Comparison of ENCODE assay signal across 8 cellular contexts in the genomic region with DNA sequence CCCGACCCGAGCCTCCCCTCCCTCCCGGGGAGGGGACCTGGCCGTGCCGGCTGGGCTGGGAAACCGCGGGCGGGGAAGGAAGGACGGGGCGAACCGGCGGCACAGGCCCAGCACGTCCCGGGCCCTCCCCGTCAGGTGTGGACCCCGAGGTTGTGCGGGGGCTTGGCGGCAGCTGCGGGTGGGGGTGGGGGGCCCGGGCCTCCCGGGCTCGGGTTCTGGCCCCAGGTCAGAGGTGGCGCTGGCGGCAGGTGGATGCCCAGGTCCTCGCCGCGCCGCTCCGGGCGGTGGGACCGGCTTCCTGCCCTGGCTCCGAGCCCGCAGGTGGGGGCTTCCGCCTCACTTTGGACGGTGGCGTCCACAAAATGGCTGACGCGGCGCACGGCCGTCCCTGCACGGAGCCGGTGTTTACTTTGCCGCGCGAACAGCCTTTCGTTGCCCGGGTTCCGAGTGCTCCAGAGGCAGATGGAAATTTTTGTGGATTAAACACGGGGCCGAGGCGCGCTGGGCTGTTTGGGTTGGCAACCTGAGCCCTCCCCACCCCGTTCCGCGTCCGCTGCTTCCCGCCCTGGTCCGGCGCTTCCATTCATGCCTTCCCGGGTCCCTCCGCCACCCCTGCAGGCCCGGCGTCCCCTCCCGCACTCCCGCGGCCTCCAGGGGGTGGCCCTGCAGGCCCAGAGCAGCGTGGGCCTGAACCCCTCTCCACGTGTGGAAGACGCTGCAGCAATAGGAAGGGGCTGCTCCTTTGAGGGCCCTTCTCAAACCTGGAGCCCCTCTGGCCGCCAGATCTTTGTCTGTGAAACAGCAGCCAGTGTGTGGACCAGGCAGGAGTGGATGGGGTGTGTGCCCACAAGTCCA.
DNase-seq lines count a peak whose midpoint lies in the region; ATAC-seq and TF ChIP-seq lines count a peak whose summit lies in the region.

No MANE protein-coding gene starts in this region.

- H3K36me3 ChIP-seq in right atrium auricular region (no peaks in the 10 kb centered on the region), gastrocnemius medialis (no peaks in the 10 kb centered on the region)

- H3K4me1 ChIP-seq in right atrium auricular region = peaks cover 0 to 30% of the 10 kb centered on the region in 2 donors
- no peaks in the 10 kb centered on the region for H3K4me1 ChIP-seq in gastrocnemius medialis

- peak; percentile 21 for DNase-seq in DMS153 (lab: John Stamatoyannopoulos, UW)
- DNase-seq in activated effector memory CD4-positive, alpha-beta T cell treated with Interleukin-2 at 50 U/mL for 16 hours = peak; percentile 9
- no peak for DNase-seq in right atrium auricular region (ENCODE audit: low spot score)
- peak in 1 of 2 donors; percentile 5 for DNase-seq in gastrocnemius medialis
- DNase-seq in GDM1 (lab: John Stamatoyannopoulos, UW) = no peak

- H3K27ac ChIP-seq in right atrium auricular region (peak overlapping the region; percentile 4 to 37), gastrocnemius medialis (no peak overlapping the region)

- in situ Hi-C loops in gastrocnemius medialis (cut with MboI; ENCODE audit: low sequenced_read_pairs in 4 of 4) = no loop called here

- H3K27me3 ChIP-seq in right atrium auricular region (no peaks in the 10 kb centered on the region), gastrocnemius medialis (peaks cover 8 to 21% (median 12%) of the 10 kb centered on the region in 3 donors)

- TF ChIP-seq CTCF in right atrium auricular region (IDR thresholded peaks at IDR 0.05) (no peak), gastrocnemius medialis (IDR thresholded peaks at IDR 0.05 in 4 of 5, conservative IDR thresholded peaks at IDR 0.05 in 1 of 5) (no peak)

- intact Hi-C loops in gastrocnemius medialis (cut with DNase I; ENCODE audit: low total_unique reads) = no loop called here

- ATAC-seq in gastrocnemius medialis = no peak
- ATAC-seq in HG03378 (IDR thresholded peaks at IDR 0.05; ENCODE audit: unreplicated experiment) = no peak
- no peak for ATAC-seq in GM18867 (IDR thresholded peaks at IDR 0.05; ENCODE audit: unreplicated experiment)
- ATAC-seq in HG03457 (IDR thresholded peaks at IDR 0.05; ENCODE audit: unreplicated experiment) = no peak

- H3K9me3 ChIP-seq in right atrium auricular region (no peaks in the 10 kb centered on the region), gastrocnemius medialis (no peaks in the 10 kb centered on the region)

- no peak for TF ChIP-seq POLR2A in gastrocnemius medialis (IDR thresholded peaks at IDR 0.05)

- peak overlapping the region; percentile 27 to 48 for H3K4me3 ChIP-seq in right atrium auricular region
- peak overlapping the region; percentile 36 to 50 (median 45) for H3K4me3 ChIP-seq in gastrocnemius medialis

Comparison
In these comparisons a context has a peak if more than half of its experiments do, and no peak if none do; other contexts are left out.
1. DNase-seq: peak in DMS153 (single experiment) and activated effector memory CD4-positive, alpha-beta T cell treated with Interleukin-2 at 50 U/mL for 16 hours (single experiment); none in right atrium auricular region (single experiment) and GDM1 (single experiment).
2. H3K27ac ChIP-seq: peak in right atrium auricular region (2 of 2); none in gastrocnemius medialis (0 of 4).